Comparison of ENCODE assay signal across 24 cellular contexts in the genomic region with DNA sequence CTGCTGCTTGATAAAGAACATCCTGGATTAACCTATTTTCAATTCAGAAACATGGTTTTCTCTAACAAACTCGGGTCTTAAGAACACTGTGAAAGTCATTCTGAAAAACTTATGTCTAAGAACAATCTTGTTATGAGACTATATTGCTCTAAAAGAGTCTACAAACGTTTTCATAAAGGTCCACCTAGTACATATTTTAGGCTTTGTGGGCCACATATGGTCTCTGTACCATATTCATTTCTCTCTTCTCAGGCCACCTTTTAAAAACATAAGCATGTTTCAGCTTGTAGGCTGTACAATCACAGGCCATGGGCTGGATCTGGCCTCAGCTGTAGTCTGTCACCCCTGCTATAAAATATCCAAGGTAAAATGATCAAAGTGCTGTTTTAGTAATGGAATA. TPM values are rescaled to one million over a fixed set of nuclear protein-coding genes. Genes with fewer than 3 reads are reported as not detected.
DNase-seq lines count a peak whose midpoint lies in the region; ATAC-seq lines count a peak whose summit lies in the region.
"Had no signal": no experiment of that assay in that cellular context is flagged by ENCODE, and none has a peak within 500 bp of the region (broad histone marks: within the 10 kb centered on the region; RNA-seq: fewer than 3 reads in every experiment).

No MANE protein-coding gene starts in this region.

- H3K27ac Mint-ChIP-seq in activated naive CD4-positive, alpha-beta T cell treated with anti-CD3 and anti-CD28 coated beads for 36 hours = peak overlapping the region; percentile 75
- peak overlapping the region in 4 of 6 donors; percentile 9 to 69 (median 36) for H3K27ac Mint-ChIP-seq in naive B cell
- H3K27ac Mint-ChIP-seq: nephron; T-helper 1 cell treated with Interleukin-12 subunit alpha and Interleukin-12 subunit beta and Interleukin-4 antibody, amounts not matched to agents 30 μg/mL and 1 μg/mL, for 36 hours had no signal

- intact Hi-C loops in activated naive CD4-positive, alpha-beta T cell treated with anti-CD3 and anti-CD28 coated beads for 36 hours (cut with micrococcal nuclease) = no loop called here

- DNase-seq in activated naive CD4-positive, alpha-beta T cell treated with anti-CD3 and anti-CD28 coated beads for 36 hours = no peak
- no peak for DNase-seq in activated naive CD4-positive, alpha-beta T cell (lab: John Stamatoyannopoulos, UW)
- DNase-seq in naive B cell = no peak
- no peak for DNase-seq in OCI-M2 (lab: John Stamatoyannopoulos, UW; ENCODE audit: unreplicated experiment)
- DNase-seq in activated gamma-delta T cell treated with Interleukin-2 at 50 U/mL for 16 hours = no peak
- DNase-seq in activated gamma-delta T cell (lab: John Stamatoyannopoulos, UW) = no peak
- DNase-seq: activated CD4-positive, alpha-beta T cell treated with anti-CD3 and anti-CD28 coated beads for 48 hours; activated CD8-positive, alpha-beta memory T cell treated with anti-CD3 and anti-CD28 coated beads, Interleukin-2, amount 50 U/mL, for 4 hours; activated naive CD4-positive, alpha-beta T cell treated with anti-CD3 and anti-CD28 coated beads, Interleukin-2, amount 50 U/mL, for 16 hours; anterior cingulate cortex; colonic mucosa; DMS79; effector CD8-positive, alpha-beta T cell; GDM1; glutamatergic neuron; kidney; midbrain; MV-4-11; NCI-H1436 treated with DMSO at 0.1 percent for 48 hours; ovary; trophoblast cell had no signal

- H3K4me1 Mint-ChIP-seq in activated naive CD4-positive, alpha-beta T cell treated with anti-CD3 and anti-CD28 coated beads for 36 hours (ENCODE audit: low read depth) = peaks cover 24% of the 10 kb centered on the region
- H3K4me1 Mint-ChIP-seq in naive B cell = peaks cover 0 to 10% (median 6%) of the 10 kb centered on the region in 3 donors
- H3K4me1 Mint-ChIP-seq: nephron had no signal

- no peaks in the 10 kb centered on the region for H3K27me3 Mint-ChIP-seq in activated naive CD4-positive, alpha-beta T cell treated with anti-CD3 and anti-CD28 coated beads for 36 hours (ENCODE audit: low read depth)
- H3K27me3 Mint-ChIP-seq in naive B cell = no peaks in the 10 kb centered on the region

- H3K36me3 Mint-ChIP-seq in activated naive CD4-positive, alpha-beta T cell treated with anti-CD3 and anti-CD28 coated beads for 36 hours (ENCODE audit: low read depth) = peaks cover 49% of the 10 kb centered on the region
- H3K36me3 Mint-ChIP-seq in naive B cell = peaks cover 15 to 37% of the 10 kb centered on the region in 2 donors

- CTCF ChIA-PET in activated naive CD4-positive, alpha-beta T cell treated with anti-CD3 and anti-CD28 coated beads for 36 hours (lab: Charles Lee) = no interaction called here

- H3K9me3 Mint-ChIP-seq in activated naive CD4-positive, alpha-beta T cell treated with anti-CD3 and anti-CD28 coated beads for 36 hours = no peaks in the 10 kb centered on the region
- H3K9me3 Mint-ChIP-seq in naive B cell = no peaks in the 10 kb centered on the region
- H3K9me3 Mint-ChIP-seq: nephron; T-helper 1 cell treated with Interleukin-12 subunit alpha and Interleukin-12 subunit beta and Interleukin-4 antibody, amounts not matched to agents 30 μg/mL and 1 μg/mL, for 36 hours had no signal

- ATAC-seq in HG03565 (IDR thresholded peaks at IDR 0.05; ENCODE audit: unreplicated experiment) (peak; percentile 61), naive B cell (ENCODE audit: low read depth in 2 of 2) (no peak)

- H3K4me3 Mint-ChIP-seq in activated naive CD4-positive, alpha-beta T cell treated with anti-CD3 and anti-CD28 coated beads for 36 hours = no peak overlapping the region
- no peak overlapping the region for H3K4me3 Mint-ChIP-seq in naive B cell
- H3K4me3 Mint-ChIP-seq: nephron; T-helper 1 cell treated with Interleukin-12 subunit alpha and Interleukin-12 subunit beta and Interleukin-4 antibody, amounts not matched to agents 30 μg/mL and 1 μg/mL, for 36 hours had no signal

RNA-seq across cellular contexts. Expression of gene PPP4R3A, which starts 39.9 kb away (rescaled TPM):
- total RNA-seq in activated naive CD4-positive, alpha-beta T cell treated with anti-CD3 and anti-CD28 coated beads for 36 hours = 100 to 1,000 TPM; 114 to 118 TPM
- polyA plus RNA-seq in naive B cell (ENCODE audit: low read depth in 6 of 6) = 100 to 1,000 TPM; 101 to 213 (median 115) TPM

RNA-seq across cellular contexts. Expression of gene CCDC88C, which starts 52.6 kb away (rescaled TPM):
- 10 to 100 TPM; 76.0 to 83.3 TPM for total RNA-seq in activated naive CD4-positive, alpha-beta T cell treated with anti-CD3 and anti-CD28 coated beads for 36 hours
- 10 to 100 TPM; 13.5 to 35.0 (median 15.8) TPM for polyA plus RNA-seq in naive B cell (ENCODE audit: low read depth in 6 of 6)
